In the genomic region with DNA sequence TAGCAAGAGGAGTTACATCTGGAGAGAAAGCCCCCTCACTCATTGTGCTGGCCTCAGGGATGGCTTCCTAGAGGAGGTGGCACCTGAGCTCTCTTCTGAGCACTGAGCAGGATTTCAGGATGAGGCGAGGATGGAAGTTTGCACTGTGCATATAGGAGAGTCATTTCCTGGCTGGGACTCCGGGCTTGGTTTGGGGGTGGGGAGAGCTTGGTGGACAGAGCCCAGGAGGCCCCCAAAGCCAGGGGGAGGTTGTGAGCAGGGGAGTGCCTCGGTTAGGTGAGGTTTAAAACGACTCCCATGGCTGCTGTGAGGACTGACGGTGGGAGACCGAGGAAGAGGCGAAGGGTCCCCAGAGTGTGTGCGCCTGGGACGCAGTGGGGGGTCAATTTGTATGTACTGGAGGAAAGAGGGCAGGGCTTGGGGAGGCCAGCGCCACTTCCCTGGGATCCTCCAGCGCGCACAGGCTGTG, we compare ENCODE assay signal across 8 cellular contexts. TPM values are rescaled to one million over a fixed set of nuclear protein-coding genes. Genes with fewer than 3 reads are reported as not detected.
DNase-seq lines count a peak whose midpoint lies in the region; ATAC-seq and TF ChIP-seq lines count a peak whose summit lies in the region.

No MANE protein-coding gene starts in this region.

- H3K9me2 ChIP-seq in HCT116 (ENCODE audit: insufficient read depth) = no peaks in the 10 kb centered on the region

- no peak for TF ChIP-seq RAD21 in HCT116 (IDR thresholded peaks at IDR 0.05; ENCODE audit: low read depth)

- peak overlapping the region; percentile 76 for H3K9ac ChIP-seq in HCT116 (ENCODE audit: low read length)

- BruUV-seq in HCT116 (replicated peaks; lab: Mats Ljungman, UMichigan) = no TSS peak

- H3K9me3 ChIP-seq in HCT116 (ENCODE audit: control insufficient read depth in 1 of 2, insufficient read depth in 1 of 2, low read depth in 1 of 2, low read length in 2 of 2) (no peaks in the 10 kb centered on the region), mesodermal cell (ENCODE audit: control insufficient read depth, low read length) (no peaks in the 10 kb centered on the region)

- H3K79me2 ChIP-seq in HCT116 (ENCODE audit: insufficient read depth, low read length) = peaks cover 12% of the 10 kb centered on the region; the same call in 1 of the 2 replicates

- POLR2A ChIA-PET in HCT116 (lab: Charles Lee) = no interaction called here

- no peak for ATAC-seq in HCT116

- CTCF ChIA-PET in HCT116 (lab: Charles Lee) = no interaction called here

- in situ Hi-C loops in brain microvascular endothelial cell (cut with HindIII; ENCODE audit: low pct_ligation_motif_present, low sequenced_read_pairs) = no loop called here

- WGBS in mesodermal cell (ENCODE audit: insufficient coverage in 2 of 2), 2 experiments = 19 to 36% methylated on average over 6 to 9 of the region's 12 CpGs

- peak overlapping the region; percentile 89 for H3K4me2 ChIP-seq in HCT116 (ENCODE audit: low read length)

- H3K4me1 ChIP-seq in HCT116 (ENCODE audit: control insufficient read depth in 1 of 2, insufficient read depth in 2 of 2, low read length in 2 of 2) (peaks cover 64 to 80% of the 10 kb centered on the region in 2 experiments), mesodermal cell (ENCODE audit: control insufficient read depth, insufficient read depth, low read length, poor library complexity, severe bottlenecking) (peaks cover 50% of the 10 kb centered on the region)

- H4K20me1 ChIP-seq in HCT116 (ENCODE audit: insufficient read depth) = no peaks in the 10 kb centered on the region

- no peaks in the 10 kb centered on the region for H3K27me3 ChIP-seq in HCT116 (ENCODE audit: insufficient read depth, low read length)
- H3K27me3 ChIP-seq in brain microvascular endothelial cell (replicated peaks) = no peaks in the 10 kb centered on the region

- no peak for TF ChIP-seq CTCF in HCT116 (IDR thresholded peaks at IDR 0.05 in 2 of 3, conservative IDR thresholded peaks at IDR 0.05 in 1 of 3; ENCODE audit: borderline replicate concordance in 1 of 3, insufficient read depth in 1 of 3, low read depth in 2 of 3, low read length in 2 of 3)
- TF ChIP-seq CTCF in brain microvascular endothelial cell (IDR thresholded peaks at IDR 0.05; ENCODE audit: low read depth, low read length, missing control alignments) = no peak

- intact Hi-C loops in HCT116 (cut with micrococcal nuclease) = no loop called here

- RAD21 ChIA-PET in HCT116 (lab: Charles Lee; ENCODE audit: low non-redundant PET in 1 of 2, low total read pairs in 2 of 2, uncharacterized antibody in 2 of 2, unreplicated experiment in 2 of 2) = no interaction called here

- H3K36me3 ChIP-seq in HCT116 (ENCODE audit: control insufficient read depth in 1 of 2, insufficient read depth in 2 of 2, low read length in 2 of 2) (no peaks in the 10 kb centered on the region), brain microvascular endothelial cell (replicated peaks) (no peaks in the 10 kb centered on the region), mesodermal cell (ENCODE audit: control insufficient read depth, insufficient read depth, low read length) (no peaks in the 10 kb centered on the region)

- H2AFZ ChIP-seq in HCT116 (ENCODE audit: low read depth, low read length, poor library complexity, severe bottlenecking) = no peak overlapping the region

- H3K27ac ChIP-seq in HCT116 (ENCODE audit: low read depth, low read length) (peak overlapping the region; percentile 68; the same call in 1 of the 2 replicates), brain microvascular endothelial cell (no peak overlapping the region), mesodermal cell (ENCODE audit: low read depth, low read length, severe bottlenecking) (no peak overlapping the region)

- DNase-seq in A172 (ENCODE audit: low spot score) (peak; percentile 70), HCT116 (ENCODE audit: low read depth, low spot score) (no peak), brain microvascular endothelial cell (no peak), germinal center (ENCODE audit: low spot score) (no peak), ureter (ENCODE audit: low spot score) (no peak), dedifferentiated amniotic fluid mesenchymal stem cell (ENCODE audit: extremely low spot score) (no peak), H4 (ENCODE audit: low spot score) (no peak)

- TF ChIP-seq POLR2A in HCT116 (IDR thresholded peaks at IDR 0.05; ENCODE audit: borderline replicate concordance, extremely low read depth, insufficient read depth, insufficient read length) = no peak

- H3K4me3 ChIP-seq in HCT116 (replicated peaks in 1 of 2; ENCODE audit: low read depth in 1 of 2, low read length in 2 of 2) (peak overlapping the region; percentile 57 to 74), brain microvascular endothelial cell (ENCODE audit: low read depth, low read length) (peak overlapping the region; percentile 63), mesodermal cell (ENCODE audit: extremely low read depth, insufficient read depth, low read length, poor library complexity, severe bottlenecking) (peak overlapping the region; percentile 58)

TF ChIP-seq in HCT116, 20 proteins besides CTCF, POLR2A, EP300 and RAD21:
- TF ChIP-seq EZH2phosphoT487 (IDR thresholded peaks at IDR 0.05; ENCODE audit: borderline replicate concordance) (no peak), JUND (IDR thresholded peaks at IDR 0.05) (no peak), CBX3 (IDR thresholded peaks at IDR 0.05; ENCODE audit: low read depth) (no peak), SP1 (IDR thresholded peaks at IDR 0.05; ENCODE audit: low read depth) (no peak), SIN3A (IDR thresholded peaks at IDR 0.05; ENCODE audit: low read depth) (no peak), YY1 (IDR thresholded peaks at IDR 0.05; ENCODE audit: extremely low read depth, insufficient replicate concordance, low read depth, low read length) (no peak), EGR1 (IDR thresholded peaks at IDR 0.05; ENCODE audit: low read depth) (no peak), CEBPB (IDR thresholded peaks at IDR 0.05; ENCODE audit: low read depth) (no peak)
- TF ChIP-seq, protein P1, sequence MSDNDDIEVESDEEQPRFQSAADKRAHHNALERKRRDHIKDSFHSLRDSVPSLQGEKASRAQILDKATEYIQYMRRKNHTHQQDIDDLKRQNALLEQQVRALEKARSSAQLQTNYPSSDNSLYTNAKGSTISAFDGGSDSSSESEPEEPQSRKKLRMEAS (IDR thresholded peaks at IDR 0.05) = no peak
- TF ChIP-seq, protein P2, sequence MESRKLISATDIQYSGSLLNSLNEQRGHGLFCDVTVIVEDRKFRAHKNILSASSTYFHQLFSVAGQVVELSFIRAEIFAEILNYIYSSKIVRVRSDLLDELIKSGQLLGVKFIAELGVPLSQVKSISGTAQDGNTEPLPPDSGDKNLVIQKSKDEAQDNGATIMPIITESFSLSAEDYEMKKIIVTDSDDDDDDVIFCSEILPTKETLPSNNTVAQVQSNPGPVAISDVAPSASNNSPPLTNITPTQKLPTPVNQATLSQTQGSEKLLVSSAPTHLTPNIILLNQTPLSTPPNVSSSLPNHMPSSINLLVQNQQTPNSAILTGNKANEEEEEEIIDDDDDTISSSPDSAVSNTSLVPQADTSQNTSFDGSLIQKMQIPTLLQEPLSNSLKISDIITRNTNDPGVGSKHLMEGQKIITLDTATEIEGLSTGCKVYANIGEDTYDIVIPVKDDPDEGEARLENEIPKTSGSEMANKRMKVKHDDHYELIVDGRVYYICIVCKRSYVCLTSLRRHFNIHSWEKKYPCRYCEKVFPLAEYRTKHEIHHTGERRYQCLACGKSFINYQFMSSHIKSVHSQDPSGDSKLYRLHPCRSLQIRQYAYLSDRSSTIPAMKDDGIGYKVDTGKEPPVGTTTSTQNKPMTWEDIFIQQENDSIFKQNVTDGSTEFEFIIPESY (IDR thresholded peaks at IDR 0.05; ENCODE audit: extremely low read depth, insufficient replicate concordance, low read length) = no peak

RNA-seq across cellular contexts. Expression of a gene that starts 1.2 kb away (rescaled TPM):
- total RNA-seq in A172 (2014; rRNA removed; shearing (Covaris generic)) = 11.2 and 12.9 TPM in 2 replicates
- total RNA-seq in HCT116 (2021; ENCODE audit: unreplicated experiment) (10.6 TPM), ureter (7.8 TPM)
- polyA plus RNA-seq in HCT116 (2012) = 8.1 and 9.0 TPM in 2 replicates
- 3.3 TPM for polyA plus RNA-seq in mesodermal cell (2013, experiment 1 of 2)
- 2.5 TPM for polyA plus RNA-seq in mesodermal cell (2013, experiment 2 of 2)
- 2.7 and 3.5 TPM in 2 replicates for total RNA-seq in H4 (2014; rRNA removed; shearing (Covaris generic))

RNA-seq across cellular contexts. Expression of a gene that starts 24.6 kb away (rescaled TPM):
- 0.67 and 1.2 TPM in 2 replicates for total RNA-seq in A172 (2014; rRNA removed; shearing (Covaris generic))
- total RNA-seq in HCT116 (2021; ENCODE audit: unreplicated experiment) = not detected
- not detected in 2 replicates for polyA plus RNA-seq in HCT116 (2012)
- polyA plus RNA-seq in mesodermal cell (2013, experiment 1 of 2) = 0.15 TPM
- 0.20 TPM for polyA plus RNA-seq in mesodermal cell (2013, experiment 2 of 2)
- total RNA-seq in ureter = 44.3 TPM
- not detected in 2 replicates for total RNA-seq in H4 (2014; rRNA removed; shearing (Covaris generic))

RNA-seq across cellular contexts. Expression of a gene that starts 45.6 kb away (rescaled TPM):
- total RNA-seq in A172 (2014; rRNA removed; shearing (Covaris generic)) = 22.1 and 28.1 TPM in 2 replicates
- total RNA-seq in HCT116 (2021; ENCODE audit: unreplicated experiment) (46.5 TPM), ureter (46.1 TPM)
- polyA plus RNA-seq in HCT116 (2012) = 18.6 and 21.2 TPM in 2 replicates
- polyA plus RNA-seq in mesodermal cell (2013, experiment 1 of 2) = 47.0 TPM
- polyA plus RNA-seq in mesodermal cell (2013, experiment 2 of 2) = 44.5 TPM
- total RNA-seq in H4 (2014; rRNA removed; shearing (Covaris generic)) = 4.4 and 6.9 TPM in 2 replicates

Comparison
In these comparisons a context has a peak if more than half of its experiments do, and no peak if none do; other contexts are left out.
1. RNA of a gene that starts 24.6 kb away (total RNA-seq): 44.3 TPM in ureter (single experiment); 0.67 to 1.2 TPM in A172, not detected in HCT116 (single experiment) and not detected in H4; every median in the first group is over 10 times any median in the second.
2. Peak in every context shown above with its lines, with median percentiles within 50 percentile points of each other: H3K4me3 ChIP-seq.